9 cellular contexts compared by ENCODE assay signal in genomic region chr3:120908803-120909601, GRCh38. TPM values are rescaled to one million over a fixed set of nuclear protein-coding genes. Genes with fewer than 3 reads are reported as not detected.
A peak's percentile ranks its signal among the peaks of the same experiment; 100 is the strongest.
DNase-seq lines count a peak whose midpoint lies in the region; ATAC-seq and TF ChIP-seq lines count a peak whose summit lies in the region.
"Had no signal": no experiment of that assay in that cellular context is flagged by ENCODE, and none has a peak within 500 bp of the region (broad histone marks: within the 10 kb centered on the region; RNA-seq: fewer than 3 reads in every experiment).

No MANE protein-coding gene starts in this region.

- WGBS in heart left ventricle, 4 donors = 1 to 4% (median 3%) methylated on average over 25 to 26 of the region's 26 CpGs
- 1 to 2% methylated on average over 20 to 26 of the region's 26 CpGs for WGBS in lung, 2 donors

- H3K4me3 ChIP-seq in heart left ventricle = peak overlapping the region; percentile 19 to 52 (median 37)
- H3K4me3 ChIP-seq in lung = peak overlapping the region; percentile 31
- peak overlapping the region; percentile 36 for H3K4me3 ChIP-seq in upper lobe of right lung

- no peak for TF ChIP-seq POLR2A in heart left ventricle (IDR thresholded peaks at IDR 0.05)

- H3K27ac Mint-ChIP-seq in activated T-helper 17 cell treated with anti-CD3 and anti-CD28 coated beads, Interleukin-2, amount 50 U/mL, for 72 hours = no peak overlapping the region

- H3K9me3 ChIP-seq in heart left ventricle (no peaks in the 10 kb centered on the region), lung (ENCODE audit: control insufficient read depth in 2 of 2, insufficient read depth in 1 of 2, low read length in 1 of 2) (no peaks in the 10 kb centered on the region), upper lobe of right lung (no peaks in the 10 kb centered on the region)

- no peak for TF ChIP-seq CTCF in heart left ventricle (IDR thresholded peaks at IDR 0.05)
- no peak for TF ChIP-seq CTCF in lung (IDR thresholded peaks at IDR 0.05; ENCODE audit: control extremely low read depth, extremely low read depth)
- TF ChIP-seq CTCF in upper lobe of right lung (IDR thresholded peaks at IDR 0.05) = no peak

- intact Hi-C loops in heart left ventricle (cut with DNase I) (no loop called here), Right ventricle myocardium inferior (cut with DNase I) (no loop called here), upper lobe of right lung (cut with DNase I) (no loop called here)

- H3K4me1 ChIP-seq in heart left ventricle = peaks cover 0 to 22% (median 9%) of the 10 kb centered on the region in 12 donors
- peaks cover 5 to 6% of the 10 kb centered on the region in 2 donors for H3K4me1 ChIP-seq in lung (ENCODE audit: control insufficient read depth in 2 of 2, insufficient read depth in 2 of 2, low read length in 2 of 2)
- H3K4me1 ChIP-seq in upper lobe of right lung = peaks cover 9% of the 10 kb centered on the region

- peaks cover 62% of the 10 kb centered on the region for H3K27me3 Mint-ChIP-seq in activated T-helper 17 cell treated with anti-CD3 and anti-CD28 coated beads, Interleukin-2, amount 50 U/mL, for 72 hours

- peaks cover 6% of the 10 kb centered on the region for H3K36me3 Mint-ChIP-seq in activated T-helper 17 cell treated with anti-CD3 and anti-CD28 coated beads, Interleukin-2, amount 50 U/mL, for 72 hours (ENCODE audit: low read depth)

- H3K27ac ChIP-seq in heart left ventricle = peak overlapping the region in 1 of 12 donors; percentile 72
- H3K27ac ChIP-seq in lung (ENCODE audit: low read depth in 1 of 2, low read length in 1 of 2) = no peak overlapping the region
- H3K27ac ChIP-seq in upper lobe of right lung = no peak overlapping the region

- H3K4me3 Mint-ChIP-seq in activated T-helper 17 cell treated with anti-CD3 and anti-CD28 coated beads, Interleukin-2, amount 50 U/mL, for 72 hours = peak overlapping the region; percentile 82

- peaks cover 20% of the 10 kb centered on the region for H3K4me1 Mint-ChIP-seq in activated T-helper 17 cell treated with anti-CD3 and anti-CD28 coated beads, Interleukin-2, amount 50 U/mL, for 72 hours

- H3K36me3 ChIP-seq in heart left ventricle = no peaks in the 10 kb centered on the region
- no peaks in the 10 kb centered on the region for H3K36me3 ChIP-seq in lung (ENCODE audit: control insufficient read depth in 2 of 2, insufficient read depth in 2 of 2, low read length in 2 of 2)
- H3K36me3 ChIP-seq in upper lobe of right lung = no peaks in the 10 kb centered on the region

- DNase-seq in heart left ventricle = peak in 1 of 5 donors; percentile 21
- no peak for DNase-seq in Right ventricle myocardium inferior (ENCODE audit: missing footprints)
- DNase-seq in lung (ENCODE audit: low spot score) = no peak
- no peak for DNase-seq in upper lobe of right lung
- DNase-seq in GM19238 (ENCODE audit: insufficient read length, low spot score) = no peak
- no peak for DNase-seq in AML-193 (lab: John Stamatoyannopoulos, UW)

- peaks cover 13 to 64% (median 41%) of the 10 kb centered on the region in 9 donors for H3K27me3 ChIP-seq in heart left ventricle
- peaks cover 3% of the 10 kb centered on the region for H3K27me3 ChIP-seq in lung (ENCODE audit: control insufficient read depth, insufficient read depth)
- H3K27me3 ChIP-seq in upper lobe of right lung = peaks cover 59% of the 10 kb centered on the region

- ATAC-seq in heart left ventricle (no peak), Right ventricle myocardium inferior (no peak), lung (ENCODE audit: insufficient read depth, low FRiP score) (no peak), upper lobe of right lung (no peak), HG02588 (IDR thresholded peaks at IDR 0.05; ENCODE audit: unreplicated experiment) (no peak)
- no peak for ATAC-seq in activated T-helper 17 cell treated with anti-CD3 and anti-CD28 coated beads, Interleukin-2, amount 50 U/mL, for 72 hours (replicated peaks)

- peaks cover 4% of the 10 kb centered on the region for H3K9me3 Mint-ChIP-seq in activated T-helper 17 cell treated with anti-CD3 and anti-CD28 coated beads, Interleukin-2, amount 50 U/mL, for 72 hours

RNA-seq across cellular contexts. Expression of gene STXBP5L, which starts 1.0 kb away (rescaled TPM):
- total RNA-seq in heart left ventricle (under 1 TPM in 1 of 9 donors, not detected in 8; 0.10 TPM), Right ventricle myocardium inferior (not detected), lung (under 1 TPM in 1 of 2 donors, not detected in 1; 0.26 TPM), upper lobe of right lung (not detected)
- polyA plus RNA-seq in heart left ventricle (not detected), lung (not detected)
- not detected for total RNA-seq in activated T-helper 17 cell treated with anti-CD3 and anti-CD28 coated beads, Interleukin-2, amount 50 U/mL, for 72 hours
- polyA plus RNA-seq: keratinocyte had no signal
